Comparison of ENCODE assay signal across 8 cellular contexts in genomic region chr6:129766959-129767728, GRCh38. TPM values are rescaled to one million over a fixed set of nuclear protein-coding genes. Genes with fewer than 3 reads are reported as not detected.
A peak's percentile ranks its signal among the peaks of the same experiment; 100 is the strongest.
DNase-seq lines count a peak whose midpoint lies in the region; ATAC-seq lines count a peak whose summit lies in the region.

No MANE protein-coding gene starts in this region.

- H3K4me1 Mint-ChIP-seq in activated CD4-positive, alpha-beta T cell treated with anti-CD3 and anti-CD28 coated beads, Interleukin-2, amount 10 ng/mL, durations not matched to agents 7 days and 5 days, result peaks cover 32% of the 10 kb centered on the region

- H3K56ac ChIP-seq in mesendoderm (ENCODE audit: low read length), result peak overlapping the region; percentile 77

- no peaks in the 10 kb centered on the region for H3K9me3 Mint-ChIP-seq in activated CD4-positive, alpha-beta T cell treated with anti-CD3 and anti-CD28 coated beads, Interleukin-2, amount 10 ng/mL, durations not matched to agents 7 days and 5 days

- H4K5ac ChIP-seq in mesendoderm (ENCODE audit: low read length), result no peak overlapping the region

- no peak overlapping the region for H3K9ac ChIP-seq in duodenal mucosa (ENCODE audit: low read depth in 1 of 2, low read length in 2 of 2)
- no peak overlapping the region for H3K9ac ChIP-seq in mesendoderm (ENCODE audit: low read length)

- H3K23ac ChIP-seq in mesendoderm (ENCODE audit: low read length), result no peak overlapping the region

- H3K36me3 Mint-ChIP-seq in activated CD4-positive, alpha-beta T cell treated with anti-CD3 and anti-CD28 coated beads, Interleukin-2, amount 10 ng/mL, durations not matched to agents 7 days and 5 days (ENCODE audit: low read depth), result peaks cover 4% of the 10 kb centered on the region

- peaks cover 55% of the 10 kb centered on the region for H3K27me3 Mint-ChIP-seq in activated CD4-positive, alpha-beta T cell treated with anti-CD3 and anti-CD28 coated beads, Interleukin-2, amount 10 ng/mL, durations not matched to agents 7 days and 5 days

- peak overlapping the region; percentile 28 for H3K27ac Mint-ChIP-seq in activated CD4-positive, alpha-beta T cell treated with anti-CD3 and anti-CD28 coated beads, Interleukin-2, amount 10 ng/mL, durations not matched to agents 7 days and 5 days

- H3K27me3 ChIP-seq in duodenal mucosa (ENCODE audit: control insufficient read depth in 1 of 2, insufficient read depth in 2 of 2, low read length in 2 of 2) (peaks cover 19 to 34% of the 10 kb centered on the region in 2 donors), mesendoderm (ENCODE audit: insufficient read depth, low read length, poor library complexity) (no peaks in the 10 kb centered on the region)

- no peak overlapping the region for H2BK120ac ChIP-seq in mesendoderm (ENCODE audit: low read depth, low read length)

- POLR2A ChIA-PET in activated CD4-positive, alpha-beta T cell treated with anti-CD3 and anti-CD28 coated beads, Interleukin-2, amount 10 ng/mL, durations not matched to agents 7 days and 5 days (lab: Charles Lee), result no interaction called here

- H4K8ac ChIP-seq in mesendoderm (ENCODE audit: low read depth, low read length), result no peak overlapping the region

- no peaks in the 10 kb centered on the region for H3K79me1 ChIP-seq in mesendoderm (ENCODE audit: low read length)

- CTCF ChIA-PET in activated CD4-positive, alpha-beta T cell treated with anti-CD3 and anti-CD28 coated beads, Interleukin-2, amount 10 ng/mL, durations not matched to agents 7 days and 5 days (lab: Charles Lee), result interaction anchor here (0.8 to 2.1 kb wide), 3 partner anchors 13 to 270 kb away, joined by 3 to 4 read pairs (median 3); no protein-coding TSS in a partner anchor

- peak overlapping the region; percentile 72 for H3K4me3 Mint-ChIP-seq in activated CD4-positive, alpha-beta T cell treated with anti-CD3 and anti-CD28 coated beads, Interleukin-2, amount 10 ng/mL, durations not matched to agents 7 days and 5 days

- no peak overlapping the region for H3K27ac ChIP-seq in duodenal mucosa (ENCODE audit: low read depth, low read length)
- H3K27ac ChIP-seq in mesendoderm (ENCODE audit: low read depth, low read length), result no peak overlapping the region

- H3K4me1 ChIP-seq in duodenal mucosa (ENCODE audit: control insufficient read depth in 1 of 2, insufficient read depth in 2 of 2, low read length in 2 of 2) (peaks cover 0 to 7% of the 10 kb centered on the region in 2 donors), mesendoderm (ENCODE audit: control insufficient read depth, low read depth, low read length) (no peaks in the 10 kb centered on the region)

- H3K36me3 ChIP-seq in duodenal mucosa (ENCODE audit: control insufficient read depth in 1 of 2, insufficient read depth in 2 of 2, low read length in 2 of 2), result no peaks in the 10 kb centered on the region
- H3K36me3 ChIP-seq in mesendoderm (ENCODE audit: control insufficient read depth, insufficient read depth, low read length), result no peaks in the 10 kb centered on the region

- no peak overlapping the region for H2BK5ac ChIP-seq in mesendoderm (ENCODE audit: low read length)

- H3K4ac ChIP-seq in mesendoderm (ENCODE audit: low read depth, low read length), result no peak overlapping the region

- no peak overlapping the region for H3K18ac ChIP-seq in mesendoderm (ENCODE audit: low read length)

- peak overlapping the region; percentile 50 to 62 for H3K4me3 ChIP-seq in duodenal mucosa (ENCODE audit: low read depth in 1 of 2, low read length in 2 of 2)
- H3K4me3 ChIP-seq in mesendoderm (ENCODE audit: low read length), result peak overlapping the region; percentile 52

- H2BK15ac ChIP-seq in mesendoderm (replicated peaks; ENCODE audit: low read depth), result no peak overlapping the region

- ATAC-seq in GM18511 (IDR thresholded peaks at IDR 0.05; ENCODE audit: unreplicated experiment) (peak; percentile 95), HG02938 (IDR thresholded peaks at IDR 0.05; ENCODE audit: unreplicated experiment) (peak; percentile 86)

- DNase-seq in NCI-H2107 (lab: John Stamatoyannopoulos, UW) (peak; percentile 54), mesendoderm (peak; percentile 78), COLO829 (ENCODE audit: low spot score) (no peak)
- DNase-seq in activated CD4-positive, alpha-beta T cell treated with anti-CD3 and anti-CD28 coated beads, Interleukin-2, amount 10 ng/mL, durations not matched to agents 7 days and 5 days, result peak; percentile 65
- DNase-seq in stimulated activated CD8-positive, alpha-beta memory T cell treated with anti-CD3 and anti-CD28 coated beads, Interleukin-4, amount 100 ng/mL, for 24 hours (ENCODE audit: low read depth), result peak; percentile 46

- H3K4me2 ChIP-seq in mesendoderm (ENCODE audit: low read length), result peak overlapping the region; percentile 94

- H2AK5ac ChIP-seq in mesendoderm (ENCODE audit: low read length), result no peak overlapping the region

- no CpG with 5 or more reads among the region's 36 CpGs for WGBS in mesendoderm (ENCODE audit: extremely low coverage, insufficient coverage, low lambda C conversion rate)

- no peaks in the 10 kb centered on the region for H3K79me2 ChIP-seq in mesendoderm (ENCODE audit: control insufficient read depth, insufficient read depth, low read length)

- H3K9me3 ChIP-seq in duodenal mucosa (ENCODE audit: control insufficient read depth in 1 of 2, low read length in 2 of 2), result no peaks in the 10 kb centered on the region

RNA-seq across cellular contexts. Expression of gene ARHGAP18, which starts 57.2 kb away (rescaled TPM):
- 1 to 10 TPM; 7.5 to 8.1 TPM for total RNA-seq in activated CD4-positive, alpha-beta T cell treated with anti-CD3 and anti-CD28 coated beads, Interleukin-2, amount 10 ng/mL, durations not matched to agents 7 days and 5 days
- polyA plus RNA-seq in mesendoderm (2013, experiment 1 of 2), result 5.2 TPM
- polyA plus RNA-seq in mesendoderm (2013, experiment 2 of 2), result 4.9 TPM
